9 cellular contexts compared by ENCODE assay signal in genomic region chr2:159755788-159756187, GRCh38. TPM values are rescaled to one million over a fixed set of nuclear protein-coding genes. Genes with fewer than 3 reads are reported as not detected.
DNase-seq lines count a peak whose midpoint lies in the region; ATAC-seq and TF ChIP-seq lines count a peak whose summit lies in the region.
"Had no signal": no experiment of that assay in that cellular context is flagged by ENCODE, and none has a peak within 500 bp of the region (broad histone marks: within the 10 kb centered on the region; RNA-seq: fewer than 3 reads in every experiment).

No MANE protein-coding gene starts in this region.

- H3K27ac ChIP-seq in upper lobe of right lung = no peak overlapping the region
- H3K27ac ChIP-seq: vagina had no signal

- peaks cover 22% of the 10 kb centered on the region for H3K4me1 ChIP-seq in upper lobe of right lung

- ATAC-seq in upper lobe of right lung = peak; percentile 40
- no peak for ATAC-seq in HG02678 (IDR thresholded peaks at IDR 0.05; ENCODE audit: unreplicated experiment)
- no peak for ATAC-seq in HG03442 (IDR thresholded peaks at IDR 0.05; ENCODE audit: unreplicated experiment)
- no peak for ATAC-seq in GM19023 (IDR thresholded peaks at IDR 0.05; ENCODE audit: unreplicated experiment)

- peak; percentile 27 for DNase-seq in stimulated activated CD4-positive, alpha-beta T cell treated with anti-CD3 and anti-CD28 coated beads, Interleukin-15, amount 100 ng/mL, for 24 hours
- DNase-seq in stimulated activated CD4-positive, alpha-beta T cell treated with anti-CD3 and anti-CD28 coated beads, Interleukin-2, amount 100 ng/mL, for 24 hours = no peak
- DNase-seq in NCI-H69 (lab: John Stamatoyannopoulos, UW) (peak; percentile 46), fibroblast of mammary gland (ENCODE audit: low read depth) (peak; percentile 38), upper lobe of right lung (no peak)

- peaks cover 68% of the 10 kb centered on the region for H3K36me3 ChIP-seq in upper lobe of right lung

- no peaks in the 10 kb centered on the region for H3K27me3 ChIP-seq in upper lobe of right lung
- H3K27me3 ChIP-seq: vagina had no signal

- H3K4me3 ChIP-seq in fibroblast of mammary gland (ENCODE audit: control insufficient read depth, low read depth, low read length) (no peak overlapping the region), upper lobe of right lung (no peak overlapping the region)
- H3K4me3 ChIP-seq: vagina had no signal

- intact Hi-C loops in upper lobe of right lung (cut with DNase I) = no loop called here

- peak; percentile 38 for TF ChIP-seq CTCF in fibroblast of mammary gland (conservative IDR thresholded peaks at IDR 0.05; ENCODE audit: control insufficient read depth, insufficient read depth, low read depth, low read length)
- TF ChIP-seq CTCF in upper lobe of right lung (IDR thresholded peaks at IDR 0.05) = no peak

- no peaks in the 10 kb centered on the region for H3K9me3 ChIP-seq in upper lobe of right lung
- H3K9me3 ChIP-seq: vagina had no signal

RNA-seq across cellular contexts. Expression of gene CD302, which starts 42.2 kb away (rescaled TPM):
- total RNA-seq in upper lobe of right lung = 109 TPM

RNA-seq across cellular contexts. Expression of gene MARCHF7, which starts 43.5 kb away (rescaled TPM):
- 83.2 TPM for total RNA-seq in upper lobe of right lung

Comparison
In these comparisons a context has a peak if more than half of its experiments do, and no peak if none do; other contexts are left out.
1. DNase-seq: peak in stimulated activated CD4-positive, alpha-beta T cell treated with anti-CD3 and anti-CD28 coated beads, Interleukin-15, amount 100 ng/mL, for 24 hours (single experiment), NCI-H69 (single experiment) and fibroblast of mammary gland (single experiment); none in stimulated activated CD4-positive, alpha-beta T cell treated with anti-CD3 and anti-CD28 coated beads, Interleukin-2, amount 100 ng/mL, for 24 hours (0 of 2) and upper lobe of right lung (single experiment).